Comparison of ENCODE assay signal across 16 cellular contexts in genomic region chr10:50576995-50577394, GRCh38. TPM values are rescaled to one million over a fixed set of nuclear protein-coding genes. Genes with fewer than 3 reads are reported as not detected.
A peak's percentile ranks its signal among the peaks of the same experiment; 100 is the strongest.
DNase-seq lines count a peak whose midpoint lies in the region; ATAC-seq and TF ChIP-seq lines count a peak whose summit lies in the region.
"Had no signal": no experiment of that assay in that cellular context is flagged by ENCODE, and none has a peak within 500 bp of the region (broad histone marks: within the 10 kb centered on the region; RNA-seq: fewer than 3 reads in every experiment).

No MANE protein-coding gene starts in this region.

- H3K27me3 ChIP-seq in endocrine pancreas (ENCODE audit: control insufficient read depth, insufficient read depth, low read length): no peaks in the 10 kb centered on the region
- H3K27me3 ChIP-seq in stomach: no peaks in the 10 kb centered on the region
- H3K27me3 ChIP-seq: left lung had no signal

- H3K9me3 Mint-ChIP-seq in activated naive CD4-positive, alpha-beta T cell treated with anti-CD3 and anti-CD28 coated beads for 36 hours: no peaks in the 10 kb centered on the region
- H3K9me3 Mint-ChIP-seq in activated T-helper 1 cell treated with anti-CD3 and anti-CD28 coated beads, Interleukin-12 subunit alpha, Interleukin-12 subunit beta, Interleukin-2, Interleukin-4 antibody, amounts not matched to agents 30 ng/mL and 10 ng/mL and 1 ng/mL, durations not matched to agents 14 hours and 24 hours and 36 hours: no peaks in the 10 kb centered on the region
- H3K9me3 Mint-ChIP-seq: CD14-positive monocyte, naive B cell had no signal

- ATAC-seq in GM21737 (IDR thresholded peaks at IDR 0.05; ENCODE audit: unreplicated experiment) (no peak), GM21526 (IDR thresholded peaks at IDR 0.05; ENCODE audit: low FRiP score, unreplicated experiment) (no peak)

- no peaks in the 10 kb centered on the region for H3K9me3 ChIP-seq in endocrine pancreas (ENCODE audit: control insufficient read depth, low read length)
- no peaks in the 10 kb centered on the region for H3K9me3 ChIP-seq in stomach
- H3K9me3 ChIP-seq: left lung had no signal

- H3K4me1 ChIP-seq in endocrine pancreas (ENCODE audit: control insufficient read depth, insufficient read depth, low read length): peaks cover 21% of the 10 kb centered on the region
- peaks cover 40 to 78% (median 60%) of the 10 kb centered on the region in 4 donors for H3K4me1 ChIP-seq in stomach

- intact Hi-C loops in activated naive CD4-positive, alpha-beta T cell treated with anti-CD3 and anti-CD28 coated beads for 36 hours (cut with micrococcal nuclease): no loop called here
- intact Hi-C loops in stomach (cut with DNase I; ENCODE audit: low total_unique reads): no loop called here
- intact Hi-C loops in activated T-helper 1 cell treated with anti-CD3 and anti-CD28 coated beads, Interleukin-12 subunit alpha, Interleukin-12 subunit beta, Interleukin-2, Interleukin-4 antibody, amounts not matched to agents 30 ng/mL and 10 ng/mL and 1 ng/mL, durations not matched to agents 14 hours and 24 hours and 36 hours (cut with micrococcal nuclease): no loop called here

- no peak for DNase-seq in activated naive CD4-positive, alpha-beta T cell treated with anti-CD3 and anti-CD28 coated beads for 36 hours
- no peak for DNase-seq in activated naive CD4-positive, alpha-beta T cell treated with anti-CD3 and anti-CD28 coated beads, Interleukin-2, amount 50 U/mL, for 16 hours
- no peak for DNase-seq in stomach
- DNase-seq in activated T-helper 1 cell treated with anti-CD3 and anti-CD28 coated beads, Interleukin-12 subunit alpha, Interleukin-12 subunit beta, Interleukin-2, Interleukin-4 antibody, amounts not matched to agents 30 ng/mL and 10 ng/mL and 1 ng/mL, durations not matched to agents 14 hours and 24 hours and 36 hours (ENCODE audit: low spot score): no peak
- DNase-seq: activated CD4-positive, alpha-beta T cell treated with anti-CD3 and anti-CD28 coated beads for 1 hour; activated effector memory CD4-positive, alpha-beta T cell treated with Interleukin-2 at 50 U/mL for 16 hours; DMS53; NCI-H526; stimulated activated CD4-positive, alpha-beta T cell treated with anti-CD3 and anti-CD28 coated beads, Interleukin-4, amount 100 ng/mL, for 4 hours had no signal

- no peak for TF ChIP-seq CTCF in VCaP (conservative IDR thresholded peaks at IDR 0.05)
- no peak for TF ChIP-seq CTCF in stomach (IDR thresholded peaks at IDR 0.05)

- H3K4me3 Mint-ChIP-seq in activated naive CD4-positive, alpha-beta T cell treated with anti-CD3 and anti-CD28 coated beads for 36 hours: no peak overlapping the region
- H3K4me3 Mint-ChIP-seq in activated T-helper 1 cell treated with anti-CD3 and anti-CD28 coated beads, Interleukin-12 subunit alpha, Interleukin-12 subunit beta, Interleukin-2, Interleukin-4 antibody, amounts not matched to agents 30 ng/mL and 10 ng/mL and 1 ng/mL, durations not matched to agents 14 hours and 24 hours and 36 hours: no peak overlapping the region

- no peak overlapping the region for H3K9ac ChIP-seq in endocrine pancreas (ENCODE audit: control insufficient read depth, insufficient read depth, low read length)

- peaks cover 60% of the 10 kb centered on the region for H3K4me1 Mint-ChIP-seq in activated naive CD4-positive, alpha-beta T cell treated with anti-CD3 and anti-CD28 coated beads for 36 hours (ENCODE audit: low read depth)
- H3K4me1 Mint-ChIP-seq in activated T-helper 1 cell treated with anti-CD3 and anti-CD28 coated beads, Interleukin-12 subunit alpha, Interleukin-12 subunit beta, Interleukin-2, Interleukin-4 antibody, amounts not matched to agents 30 ng/mL and 10 ng/mL and 1 ng/mL, durations not matched to agents 14 hours and 24 hours and 36 hours (ENCODE audit: low read depth): peaks cover 22% of the 10 kb centered on the region

- no peak for TF ChIP-seq EP300 in stomach (IDR thresholded peaks at IDR 0.05)

- H3K27ac ChIP-seq in VCaP: peak overlapping the region; percentile 100
- H3K27ac ChIP-seq in stomach: peak overlapping the region in 3 of 5 donors; percentile 69 to 87 (median 78)

- H3K36me3 Mint-ChIP-seq in activated naive CD4-positive, alpha-beta T cell treated with anti-CD3 and anti-CD28 coated beads for 36 hours (ENCODE audit: low read depth): peaks cover 2% of the 10 kb centered on the region
- peaks cover 3% of the 10 kb centered on the region for H3K36me3 Mint-ChIP-seq in activated T-helper 1 cell treated with anti-CD3 and anti-CD28 coated beads, Interleukin-12 subunit alpha, Interleukin-12 subunit beta, Interleukin-2, Interleukin-4 antibody, amounts not matched to agents 30 ng/mL and 10 ng/mL and 1 ng/mL, durations not matched to agents 14 hours and 24 hours and 36 hours (ENCODE audit: low read depth)

- H3K27ac Mint-ChIP-seq in activated naive CD4-positive, alpha-beta T cell treated with anti-CD3 and anti-CD28 coated beads for 36 hours: peak overlapping the region; percentile 11
- H3K27ac Mint-ChIP-seq in activated T-helper 1 cell treated with anti-CD3 and anti-CD28 coated beads, Interleukin-12 subunit alpha, Interleukin-12 subunit beta, Interleukin-2, Interleukin-4 antibody, amounts not matched to agents 30 ng/mL and 10 ng/mL and 1 ng/mL, durations not matched to agents 14 hours and 24 hours and 36 hours: no peak overlapping the region

- 76 to 88% (median 84%) methylated on average over 2 of the region's 2 CpGs for WGBS in stomach, 5 donors

- no peaks in the 10 kb centered on the region for H3K27me3 Mint-ChIP-seq in activated naive CD4-positive, alpha-beta T cell treated with anti-CD3 and anti-CD28 coated beads for 36 hours (ENCODE audit: low read depth)
- no peaks in the 10 kb centered on the region for H3K27me3 Mint-ChIP-seq in activated T-helper 1 cell treated with anti-CD3 and anti-CD28 coated beads, Interleukin-12 subunit alpha, Interleukin-12 subunit beta, Interleukin-2, Interleukin-4 antibody, amounts not matched to agents 30 ng/mL and 10 ng/mL and 1 ng/mL, durations not matched to agents 14 hours and 24 hours and 36 hours (ENCODE audit: insufficient read depth)
- H3K27me3 Mint-ChIP-seq: naive B cell had no signal

- H3K4me3 ChIP-seq in endocrine pancreas (ENCODE audit: control insufficient read depth, insufficient read depth, low read length): peak overlapping the region; percentile 43
- no peak overlapping the region for H3K4me3 ChIP-seq in stomach
- H3K4me3 ChIP-seq: left lung had no signal

- TF ChIP-seq POLR2A in stomach (IDR thresholded peaks at IDR 0.05): no peak

- CTCF ChIA-PET in activated naive CD4-positive, alpha-beta T cell treated with anti-CD3 and anti-CD28 coated beads for 36 hours (lab: Charles Lee): interaction anchor here (0.6 to 2.0 kb wide), 3 partner anchors 36 to 517 kb away, joined by 3 to 4 read pairs (median 3); no protein-coding TSS in a partner anchor

- H3K36me3 ChIP-seq in endocrine pancreas (ENCODE audit: control insufficient read depth, insufficient read depth, low read length) (no peaks in the 10 kb centered on the region), stomach (no peaks in the 10 kb centered on the region)
- H3K36me3 ChIP-seq: left lung had no signal

RNA-seq across cellular contexts. Expression of gene SGMS1, which starts 46.8 kb away (rescaled TPM):
- total RNA-seq in activated naive CD4-positive, alpha-beta T cell treated with anti-CD3 and anti-CD28 coated beads for 36 hours: 1 to 10 TPM; 8.1 to 8.8 TPM
- 100 to 1,000 TPM in 2 of 5 donors, 10 to 100 TPM in 3; 24.6 to 229 (median 75.5) TPM for total RNA-seq in stomach
- polyA plus RNA-seq in stomach: 1 to 10 TPM; 6.2 to 7.8 (median 7.0) TPM
- total RNA-seq in activated T-helper 1 cell treated with anti-CD3 and anti-CD28 coated beads, Interleukin-12 subunit alpha, Interleukin-12 subunit beta, Interleukin-2, Interleukin-4 antibody, amounts not matched to agents 30 ng/mL and 10 ng/mL and 1 ng/mL, durations not matched to agents 14 hours and 24 hours and 36 hours: 18.2 and 18.6 TPM in 2 replicates
